Comparison of ENCODE assay signal across 8 cellular contexts in genomic region chr5:157858527-157859226, GRCh38. TPM values are rescaled to one million over a fixed set of nuclear protein-coding genes. Genes with fewer than 3 reads are reported as not detected.
DNase-seq lines count a peak whose midpoint lies in the region; ATAC-seq and TF ChIP-seq lines count a peak whose summit lies in the region.

Gene CLINT1 (minus strand): TSS chr5:157859145. CDS start chr5:157858970, 175 bp downstream.

- H3K4me1 ChIP-seq in HEK293 (ENCODE audit: control insufficient read depth, insufficient read depth, low read length) (peaks cover 4% of the 10 kb centered on the region; the same call in 1 of the 2 replicates), suprapubic skin (peaks cover 43% of the 10 kb centered on the region)

- TF ChIP-seq CTCF in HEK293 (tag by site-specific recombination; IDR thresholded peaks at IDR 0.05) (peak; percentile 61), NB4 (IDR thresholded peaks at IDR 0.05; ENCODE audit: low read depth, low read length) (no peak), suprapubic skin (IDR thresholded peaks at IDR 0.05) (no peak)

- POLR2A ChIA-PET in HEK293 (lab: Yijun Ruan, JAX): interaction anchor here (0.5 to 1.1 kb wide), 5 partner anchors 13 to 1150 kb away, joined by 3 to 9 read pairs (median 3); no protein-coding TSS in a partner anchor

- no peaks in the 10 kb centered on the region for H3K9me3 Mint-ChIP-seq in activated naive CD4-positive, alpha-beta T cell treated with anti-CD3 and anti-CD28 coated beads, Interleukin-2, amount 50 U/mL, for 72 hours

- under 1% methylated on average over 17 of the region's 59 CpGs for WGBS in suprapubic skin

- H3K27ac ChIP-seq in HEK293 (ENCODE audit: extremely low read depth, low read depth, low read length) (peak within 1 kb of the TSS; percentile 71; the same call in 1 of the 2 replicates), suprapubic skin (peak within 1 kb of the TSS; percentile 92)

- H3K27me3 ChIP-seq in suprapubic skin: no peaks in the 10 kb centered on the region

- CTCF ChIA-PET in HEK293 (lab: Yijun Ruan, JAX): interaction anchor here (0.6 to 1.3 kb wide), 4 partner anchors 14 to 825 kb away, joined by 3 to 5 read pairs (median 4); no protein-coding TSS in a partner anchor

- peak within 1 kb of the TSS; percentile 95 to 97 for H3K27ac Mint-ChIP-seq in activated naive CD4-positive, alpha-beta T cell treated with anti-CD3 and anti-CD28 coated beads, Interleukin-2, amount 50 U/mL, for 72 hours

- no peaks in the 10 kb centered on the region for H3K9me3 ChIP-seq in HEK293 (ENCODE audit: control insufficient read depth, insufficient read depth, low read depth, low read length)
- H3K9me3 ChIP-seq in suprapubic skin: no peaks in the 10 kb centered on the region

- ATAC-seq in activated naive CD4-positive, alpha-beta T cell treated with anti-CD3 and anti-CD28 coated beads, Interleukin-2, amount 50 U/mL, for 72 hours: peak; percentile 74 to 84

- peak; percentile 75 for TF ChIP-seq POLR2A in NB4 (IDR thresholded peaks at IDR 0.05; ENCODE audit: extremely low read depth, insufficient read length)
- peak in 1 of 2 donors; percentile 44 for TF ChIP-seq POLR2A in suprapubic skin (IDR thresholded peaks at IDR 0.05)

- peaks cover 4% of the 10 kb centered on the region in 2 experiments; a peak in 2 of 3 replicates for H3K36me3 ChIP-seq in HEK293 (ENCODE audit: control insufficient read depth in 2 of 2, insufficient read depth in 1 of 2, low read length in 2 of 2)
- H3K36me3 ChIP-seq in suprapubic skin: no peaks in the 10 kb centered on the region

- H3K4me3 ChIP-seq in HEK293 (ENCODE audit: low read depth, low read length) (peak within 1 kb of the TSS; percentile 95), NB4 (ENCODE audit: low read depth, low read length) (peak within 1 kb of the TSS; percentile 92), suprapubic skin (peak within 1 kb of the TSS; percentile 98)

- DNase-seq in GDM1 (lab: John Stamatoyannopoulos, UW) (peak; percentile 89), NB4 (ENCODE audit: low read depth) (peak; percentile 93), SKM-1 (lab: John Stamatoyannopoulos, UW; ENCODE audit: unreplicated experiment) (peak; percentile 66), globus pallidus (ENCODE audit: low spot score) (peak; percentile 85), occipital lobe (lab: John Stamatoyannopoulos, UW) (peak; percentile 92), suprapubic skin (ENCODE audit: low spot score in 2 of 2) (peak; percentile 94 to 95)
- peak; percentile 82 to 88 for DNase-seq in activated naive CD4-positive, alpha-beta T cell treated with anti-CD3 and anti-CD28 coated beads, Interleukin-2, amount 50 U/mL, for 72 hours (ENCODE audit: low spot score in 2 of 2)

- peaks cover 0 to 7% of the 10 kb centered on the region in 2 donors for H3K36me3 Mint-ChIP-seq in activated naive CD4-positive, alpha-beta T cell treated with anti-CD3 and anti-CD28 coated beads, Interleukin-2, amount 50 U/mL, for 72 hours

- TF ChIP-seq EP300 in suprapubic skin (IDR thresholded peaks at IDR 0.05): no peak

TF ChIP-seq in HEK293, 187 proteins besides CTCF, POLR2A, EP300 and RAD21 (continues in another document):
- peak; percentile 67; the same call in 1 of the 2 replicates for TF ChIP-seq PATZ1 (tag by site-specific recombination; IDR thresholded peaks at IDR 0.05)
- peak; percentile 36; the same call in 1 of the 2 replicates for TF ChIP-seq KLF8 (tag by site-specific recombination; IDR thresholded peaks at IDR 0.05)
- TF ChIP-seq EGR2 (tag by site-specific recombination; IDR thresholded peaks at IDR 0.05; ENCODE audit: low read depth): peak; percentile 37
- peak; percentile 95 for TF ChIP-seq ZBTB11 (tag by site-specific recombination; conservative IDR thresholded peaks at IDR 0.05; ENCODE audit: low read depth)
- TF ChIP-seq ZBTB8A (tag by site-specific recombination; IDR thresholded peaks at IDR 0.05): peak; percentile 33; the same call in 1 of the 2 replicates
- peak; percentile 91 for TF ChIP-seq ZBTB17 (tag by site-specific recombination; IDR thresholded peaks at IDR 0.05)
- TF ChIP-seq SCRT2 (tag by site-specific recombination; IDR thresholded peaks at IDR 0.05): peak; percentile 40
- peak; percentile 63 for TF ChIP-seq SP2 (tag by site-specific recombination; IDR thresholded peaks at IDR 0.05)
- TF ChIP-seq ZNF26 (tag by site-specific recombination; IDR thresholded peaks at IDR 0.05): no peak
- no peak for TF ChIP-seq ZNF266 (tag by site-specific recombination; IDR thresholded peaks at IDR 0.05; ENCODE audit: low read depth)
- peak; percentile 91 for TF ChIP-seq ZBTB10 (tag by site-specific recombination; IDR thresholded peaks at IDR 0.05)
- TF ChIP-seq KLF1 (tag by site-specific recombination; IDR thresholded peaks at IDR 0.05): peak; percentile 19; the same call in 1 of the 2 replicates
- 0 out of 2 replicates have a peak, but pooled peaks have one; percentile 65 for TF ChIP-seq BCL11B (tag by site-specific recombination; IDR thresholded peaks at IDR 0.05; ENCODE audit: low read depth)
- TF ChIP-seq ZBTB7A (tag by site-specific recombination; IDR thresholded peaks at IDR 0.05; ENCODE audit: low read depth): peak; percentile 14; the same call in 1 of the 2 replicates

RNA-seq across cellular contexts. Expression of gene CLINT1, which starts in this region (rescaled TPM):
- 10 to 100 TPM; 48.4 to 71.0 TPM for total RNA-seq in activated naive CD4-positive, alpha-beta T cell treated with anti-CD3 and anti-CD28 coated beads, Interleukin-2, amount 50 U/mL, for 72 hours
- total RNA-seq in occipital lobe (66.9 TPM), suprapubic skin (100 to 1,000 TPM; 112 to 220 (median 136) TPM)

Comparison
In these comparisons a context has a peak if more than half of its experiments do, and no peak if none do; other contexts are left out.
1. Peak in every context shown above with its lines: DNase-seq, ATAC-seq, H3K4me3 ChIP-seq and H3K27ac ChIP-seq.